ENCODE assay signal across 1 cellular context in genomic region chr2:240141736-240142135, GRCh38.
TF ChIP-seq lines count a peak whose summit lies in the region.

No MANE protein-coding gene starts in this region.

TF ChIP-seq in H1, 55 proteins besides CTCF, POLR2A, EP300 and RAD21:
- no peak for TF ChIP-seq CBX8 (IDR thresholded peaks at IDR 0.05; ENCODE audit: borderline replicate concordance, low read depth, low read length)
- no peak for TF ChIP-seq GTF2F1 (IDR thresholded peaks at IDR 0.05; ENCODE audit: borderline replicate concordance, low read depth, low read length)
- no peak for TF ChIP-seq SP1 (IDR thresholded peaks at IDR 0.05; ENCODE audit: low read depth, low read length)
- no peak for TF ChIP-seq BACH1 (IDR thresholded peaks at IDR 0.05; ENCODE audit: low read length)
- no peak for TF ChIP-seq CBX5 (IDR thresholded peaks at IDR 0.05; ENCODE audit: low read depth, low read length)
- TF ChIP-seq CHD1 (IDR thresholded peaks at IDR 0.05; ENCODE audit: low read depth, low read length) = no peak
TF ChIP-seq in H1: peak in this region for 0.
